Comparison of ENCODE assay signal across 8 cellular contexts in the genomic region with DNA sequence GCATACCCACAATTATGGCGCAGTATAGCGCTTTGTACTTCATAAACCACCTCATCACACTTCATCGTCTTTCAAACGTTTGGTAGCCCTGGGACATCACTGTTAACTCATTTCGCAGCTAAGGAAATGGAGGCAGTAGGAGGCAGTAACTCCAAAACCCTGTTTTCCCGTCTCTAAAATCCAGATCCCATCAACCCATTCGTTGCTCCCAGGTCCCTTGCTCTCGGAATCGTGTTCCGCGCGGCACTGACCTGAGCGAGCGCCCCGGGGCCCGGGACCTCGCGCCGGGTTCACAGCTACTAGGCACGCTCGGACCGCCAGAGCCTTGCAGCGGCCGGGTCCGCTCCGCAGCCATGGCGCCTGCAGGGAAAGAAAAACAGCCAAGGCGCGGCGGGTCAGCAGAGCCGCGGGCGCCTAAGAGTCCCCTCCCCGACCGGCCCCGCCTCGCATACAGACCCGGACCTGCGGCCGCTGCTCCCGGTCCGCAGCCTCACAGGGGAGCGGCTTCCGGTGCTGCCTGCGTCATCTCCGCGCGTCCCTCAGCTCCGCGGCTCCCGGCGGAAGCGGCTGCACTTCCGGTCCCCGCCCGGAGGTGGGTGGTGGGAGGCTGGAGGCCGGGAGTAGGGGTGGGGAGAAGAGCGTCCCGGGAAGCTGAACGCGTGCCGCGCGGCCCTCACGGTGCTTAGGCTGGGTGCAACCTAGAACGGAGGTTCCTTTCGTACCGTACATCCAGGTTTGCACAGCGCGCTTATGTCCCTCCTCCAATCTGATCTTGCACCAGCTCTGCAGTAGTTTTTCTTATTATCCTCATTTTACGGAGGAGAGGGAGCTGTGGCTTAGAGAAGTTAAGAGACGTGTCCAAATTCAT. TPM values are rescaled to one million over a fixed set of nuclear protein-coding genes. Genes with fewer than 3 reads are reported as not detected.
DNase-seq lines count a peak whose midpoint lies in the region; ATAC-seq and TF ChIP-seq lines count a peak whose summit lies in the region.

A gene with protein sequence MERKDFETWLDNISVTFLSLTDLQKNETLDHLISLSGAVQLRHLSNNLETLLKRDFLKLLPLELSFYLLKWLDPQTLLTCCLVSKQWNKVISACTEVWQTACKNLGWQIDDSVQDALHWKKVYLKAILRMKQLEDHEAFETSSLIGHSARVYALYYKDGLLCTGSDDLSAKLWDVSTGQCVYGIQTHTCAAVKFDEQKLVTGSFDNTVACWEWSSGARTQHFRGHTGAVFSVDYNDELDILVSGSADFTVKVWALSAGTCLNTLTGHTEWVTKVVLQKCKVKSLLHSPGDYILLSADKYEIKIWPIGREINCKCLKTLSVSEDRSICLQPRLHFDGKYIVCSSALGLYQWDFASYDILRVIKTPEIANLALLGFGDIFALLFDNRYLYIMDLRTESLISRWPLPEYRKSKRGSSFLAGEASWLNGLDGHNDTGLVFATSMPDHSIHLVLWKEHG (minus strand): TSS at position 519 of the 868 bp plus-strand sequence. CDS start 5,158 bp downstream, outside the sequence.

- POLR2A ChIA-PET in AG04450 (lab: Yijun Ruan, JAX): interaction anchor here (0.5 to 2.1 kb wide), 11 partner anchors 13 to 409 kb away, joined by 3 to 11 read pairs (median 4); a partner anchor contains a TSS

- H3K27me3 ChIP-seq in AG04450 (ENCODE audit: control insufficient read depth, insufficient read depth, low read length): no peaks in the 10 kb centered on the region
- H3K27me3 ChIP-seq in spleen (replicated peaks in 1 of 7): no peaks in the 10 kb centered on the region

- no peaks in the 10 kb centered on the region for H3K9me3 ChIP-seq in AG04450 (ENCODE audit: control insufficient read depth, insufficient read depth, low read length)
- no peaks in the 10 kb centered on the region for H3K9me3 ChIP-seq in spleen

- CTCF ChIA-PET in AG04450 (lab: Charles Lee): interaction anchor here (0.9 kb wide), 1 partner anchor 20 kb away, joined by 3 read pairs; no protein-coding TSS in a partner anchor

- peak; percentile 42 to 87 (median 72) for TF ChIP-seq POLR2A in spleen (IDR thresholded peaks at IDR 0.05)

- H3K4me1 ChIP-seq in spleen: peaks cover 32 to 64% (median 52%) of the 10 kb centered on the region in 6 donors

- TF ChIP-seq CTCF in AG04450 (IDR thresholded peaks at IDR 0.05; ENCODE audit: low read depth, low read length) (no peak), spleen (IDR thresholded peaks at IDR 0.05 in 8 of 11, conservative IDR thresholded peaks at IDR 0.05 in 3 of 11) (peak in 5 of 11 experiments; percentile 14 to 45 (median 22))

- peak within 1 kb of the TSS; percentile 92 for H3K4me3 ChIP-seq in AG04450 (ENCODE audit: low read depth, low read length)
- peak within 1 kb of the TSS; percentile 78 to 98 (median 88) for H3K4me3 ChIP-seq in spleen

- peaks cover 0 to 24% (median 3%) of the 10 kb centered on the region in 6 donors for H3K36me3 ChIP-seq in spleen

- intact Hi-C loops in spleen (cut with DNase I; ENCODE audit: low total_unique reads): no loop called here

- peak; percentile 66 for DNase-seq in AG04450 (ENCODE audit: low read depth, low spot score)
- peak; percentile 87 for DNase-seq in NCI-H226
- peak; percentile 71 for DNase-seq in activated CD4-positive, CD25-positive, alpha-beta regulatory T cell treated with anti-CD3 and anti-CD28 coated beads, Interleukin-2, amount 50 U/mL, for 16 hours (ENCODE audit: low read depth, low spot score)
- peak; percentile 76 for DNase-seq in central memory CD4-positive, alpha-beta T cell
- DNase-seq in inferior parietal cortex (ENCODE audit: extremely low spot score): peak; percentile 92
- DNase-seq in spleen: peak; percentile 97

- ATAC-seq in GM18907 (IDR thresholded peaks at IDR 0.05; ENCODE audit: unreplicated experiment) (peak; percentile 91), HG03139 (IDR thresholded peaks at IDR 0.05; ENCODE audit: unreplicated experiment) (peak; percentile 91)

- H3K27ac ChIP-seq in AG04450 (ENCODE audit: low read depth, low read length) (peak within 1 kb of the TSS; percentile 23), spleen (peak within 1 kb of the TSS; percentile 77 to 98 (median 95))

- 0 to 1% (median 0%) methylated on average over 59 to 72 of the region's 72 CpGs for WGBS in spleen, 5 donors

RNA-seq across cellular contexts. Expression of the gene that starts here (rescaled TPM):
- 57.7 and 69.0 TPM in 2 replicates for polyA plus RNA-seq in AG04450 (2011; rRNA removed)
- 44.5 and 54.1 TPM in 2 replicates for polyA minus RNA-seq in AG04450 (2011; rRNA and poly(A)+ RNA removed)
- 100 to 1,000 TPM in 4 of 7 donors, 10 to 100 TPM in 3; 81.4 to 121 (median 104) TPM for total RNA-seq in spleen
- polyA plus RNA-seq in spleen: 10 to 100 TPM in 1 of 3 donors, 1 to 10 TPM in 2; 8.7 to 15.3 (median 8.8) TPM

Comparison
In these comparisons a context has a peak if more than half of its experiments do, and no peak if none do; other contexts are left out.
1. Peak in every context shown above with its lines: DNase-seq, ATAC-seq, H3K4me3 ChIP-seq and H3K27ac ChIP-seq.